8 cellular contexts compared by ENCODE assay signal in genomic region chr17:76385892-76386786, GRCh38. TPM values are rescaled to one million over a fixed set of nuclear protein-coding genes. Genes with fewer than 3 reads are reported as not detected.
DNase-seq lines count a peak whose midpoint lies in the region; ATAC-seq and TF ChIP-seq lines count a peak whose summit lies in the region.

No MANE protein-coding gene starts in this region.

- no peaks in the 10 kb centered on the region for H4K20me1 ChIP-seq in SU-DHL-6 (ENCODE audit: low read depth, low read length)

- ATAC-seq in HG02610 (IDR thresholded peaks at IDR 0.05; ENCODE audit: unreplicated experiment), result no peak

- peak overlapping the region; percentile 55 for H3K27ac Mint-ChIP-seq in activated naive CD4-positive, alpha-beta T cell treated with anti-CD3 and anti-CD28 coated beads, Interleukin-2, amount 50 U/mL, for 24 hours

- H3K79me2 ChIP-seq in SU-DHL-6 (ENCODE audit: insufficient read depth, low read length), result no peaks in the 10 kb centered on the region

- no peak overlapping the region for H3K4me3 ChIP-seq in SU-DHL-6 (ENCODE audit: insufficient read depth, low read length, poor library complexity, severe bottlenecking)
- H3K4me3 ChIP-seq in cardiac muscle cell, result peak overlapping the region; percentile 39
- peak overlapping the region; percentile 32 to 62 (median 55) for H3K4me3 ChIP-seq in sigmoid colon

- peak overlapping the region; percentile 68 for H3K4me3 Mint-ChIP-seq in activated naive CD4-positive, alpha-beta T cell treated with anti-CD3 and anti-CD28 coated beads, Interleukin-2, amount 50 U/mL, for 24 hours

- no peaks in the 10 kb centered on the region for H3K36me3 ChIP-seq in SU-DHL-6 (ENCODE audit: low read length)
- H3K36me3 ChIP-seq in cardiac muscle cell, result peaks cover 3% of the 10 kb centered on the region
- H3K36me3 ChIP-seq in sigmoid colon, result peaks cover 0 to 11% (median 2%) of the 10 kb centered on the region in 4 donors

- DNase-seq in Daoy (ENCODE audit: low read depth) (peak; percentile 87), LHCN-M2 (ENCODE audit: low read depth) (peak; percentile 78), cardiac muscle cell (ENCODE audit: low read depth in 1 of 2, low spot score in 1 of 2) (peak; percentile 80 to 89), sigmoid colon (peak; percentile 88), NK-92 (lab: John Stamatoyannopoulos, UW; ENCODE audit: unreplicated experiment) (no peak)

- H3K4me1 Mint-ChIP-seq in activated naive CD4-positive, alpha-beta T cell treated with anti-CD3 and anti-CD28 coated beads, Interleukin-2, amount 50 U/mL, for 24 hours, result peaks cover 14% of the 10 kb centered on the region

- no peak for TF ChIP-seq EP300 in sigmoid colon (IDR thresholded peaks at IDR 0.05)

- H3K9me3 ChIP-seq in SU-DHL-6 (ENCODE audit: insufficient read depth, low read length), result no peaks in the 10 kb centered on the region
- H3K9me3 ChIP-seq in cardiac muscle cell (ENCODE audit: low read depth), result no peaks in the 10 kb centered on the region
- H3K9me3 ChIP-seq in sigmoid colon, result no peaks in the 10 kb centered on the region

- intact Hi-C loops in sigmoid colon (cut with DNase I), result no loop called here

- H3K27ac ChIP-seq in SU-DHL-6 (ENCODE audit: low read depth, low read length), result no peak overlapping the region
- no peak overlapping the region for H3K27ac ChIP-seq in cardiac muscle cell
- peak overlapping the region; percentile 75 to 86 (median 76) for H3K27ac ChIP-seq in sigmoid colon

- no peak overlapping the region for H3K9ac ChIP-seq in SU-DHL-6 (ENCODE audit: low read length)

- no peaks in the 10 kb centered on the region for H3K27me3 Mint-ChIP-seq in activated naive CD4-positive, alpha-beta T cell treated with anti-CD3 and anti-CD28 coated beads, Interleukin-2, amount 50 U/mL, for 24 hours

- WGBS in sigmoid colon, 2 donors, result 38 to 41% methylated on average over 52 of the region's 52 CpGs

- peak overlapping the region; percentile 28 for H2AFZ ChIP-seq in SU-DHL-6 (ENCODE audit: low read depth, low read length, severe bottlenecking)

- H3K9me3 Mint-ChIP-seq in activated naive CD4-positive, alpha-beta T cell treated with anti-CD3 and anti-CD28 coated beads, Interleukin-2, amount 50 U/mL, for 24 hours, result no peaks in the 10 kb centered on the region

- H3K4me2 ChIP-seq in SU-DHL-6 (ENCODE audit: low read depth, low read length, poor library complexity, severe bottlenecking), result no peak overlapping the region

- H3K9me2 ChIP-seq in SU-DHL-6 (replicated peaks; ENCODE audit: insufficient read depth, low read length), result no peaks in the 10 kb centered on the region

- TF ChIP-seq POLR2A in sigmoid colon (IDR thresholded peaks at IDR 0.05), result no peak

- TF ChIP-seq CTCF in SU-DHL-6 (IDR thresholded peaks at IDR 0.05; ENCODE audit: insufficient read depth, low read length, poor library complexity, severe bottlenecking) (peak; percentile 62), cardiac muscle cell (IDR thresholded peaks at IDR 0.05; ENCODE audit: low read depth, low read length) (peak; percentile 74), sigmoid colon (IDR thresholded peaks at IDR 0.05) (peak; percentile 71 to 87 (median 83))

- H3K36me3 Mint-ChIP-seq in activated naive CD4-positive, alpha-beta T cell treated with anti-CD3 and anti-CD28 coated beads, Interleukin-2, amount 50 U/mL, for 24 hours, result peaks cover 1% of the 10 kb centered on the region

- H3K4me1 ChIP-seq in cardiac muscle cell (ENCODE audit: low read depth), result peaks cover 3% of the 10 kb centered on the region
- H3K4me1 ChIP-seq in sigmoid colon, result peaks cover 0 to 46% (median 44%) of the 10 kb centered on the region in 4 donors

- no peaks in the 10 kb centered on the region for H3K27me3 ChIP-seq in SU-DHL-6 (ENCODE audit: low read length)
- H3K27me3 ChIP-seq in cardiac muscle cell, result peaks cover 13% of the 10 kb centered on the region
- peaks cover 7 to 32% (median 14%) of the 10 kb centered on the region in 3 donors for H3K27me3 ChIP-seq in sigmoid colon

- no peaks in the 10 kb centered on the region for H3F3A ChIP-seq in SU-DHL-6 (ENCODE audit: insufficient read depth)

RNA-seq across cellular contexts. Expression of gene SPHK1, which starts 1.7 kb away (rescaled TPM):
- total RNA-seq in Daoy (2014; rRNA removed; shearing (Covaris generic)), result 72.9 and 91.9 TPM in 2 replicates
- 28.4 and 32.8 TPM in 2 replicates for total RNA-seq in LHCN-M2 (2014; rRNA removed)
- 16.2 TPM for polyA plus RNA-seq in LHCN-M2 (2012)
- 19.4 and 24.3 TPM in 2 replicates for total RNA-seq in cardiac muscle cell
- 14.3 and 18.7 TPM in 2 replicates for polyA plus RNA-seq in cardiac muscle cell
- total RNA-seq in sigmoid colon, result 1 to 10 TPM; 5.4 to 8.3 (median 7.7) TPM
- 1 to 10 TPM; 5.4 to 9.7 (median 5.5) TPM for polyA plus RNA-seq in sigmoid colon

RNA-seq across cellular contexts. Expression of gene PRPSAP1, which starts 32.4 kb away (rescaled TPM):
- 30.3 and 39.2 TPM in 2 replicates for total RNA-seq in Daoy (2014; rRNA removed; shearing (Covaris generic))
- total RNA-seq in LHCN-M2 (2014; rRNA removed), result 35.6 and 47.8 TPM in 2 replicates
- polyA plus RNA-seq in LHCN-M2 (2012), result 31.0 TPM
- total RNA-seq in cardiac muscle cell, result 59.5 and 63.5 TPM in 2 replicates
- polyA plus RNA-seq in cardiac muscle cell, result 80.4 and 114 TPM in 2 replicates
- 10 to 100 TPM; 39.0 to 70.3 (median 42.3) TPM for total RNA-seq in sigmoid colon
- 10 to 100 TPM; 34.7 to 51.7 (median 35.1) TPM for polyA plus RNA-seq in sigmoid colon

Comparison
In these comparisons a context has a peak if more than half of its experiments do, and no peak if none do; other contexts are left out.
1. H3K27ac ChIP-seq: peak in sigmoid colon (4 of 4); none in SU-DHL-6 (single experiment) and cardiac muscle cell (single experiment).
2. Peak in every context shown above with its lines, with median percentiles within 50 percentile points of each other: CTCF ChIP-seq.